17 cellular contexts compared by ENCODE assay signal in the genomic region with DNA sequence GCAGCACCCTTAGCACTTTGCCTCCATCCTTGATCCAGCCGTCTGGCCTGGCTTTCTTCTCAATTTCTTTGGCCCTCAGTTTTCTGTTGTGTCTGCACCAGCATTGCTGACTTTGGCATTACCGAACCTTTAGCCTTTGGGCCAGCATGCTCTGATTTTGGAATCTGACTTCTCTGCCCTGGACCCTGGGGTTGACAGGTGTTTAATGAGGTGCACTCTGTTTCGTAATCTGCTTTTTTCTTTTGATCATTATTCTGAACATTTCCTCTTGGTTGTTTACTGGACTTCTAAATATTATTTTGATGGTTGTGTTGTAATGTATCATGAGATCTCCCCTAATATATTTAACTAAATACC.
DNase-seq lines count a peak whose midpoint lies in the region; ATAC-seq, FAIRE-seq and TF ChIP-seq lines count a peak whose summit lies in the region.
"Had no signal": no experiment of that assay in that cellular context is flagged by ENCODE, and none has a peak within 500 bp of the region (broad histone marks: within the 10 kb centered on the region; RNA-seq: fewer than 3 reads in every experiment).

No MANE protein-coding gene starts in this region.

- H3K4me3 Mint-ChIP-seq in activated T-helper 2 cell treated with anti-CD3 and anti-CD28 coated beads, Interferon-gamma antibody, Interleukin-2, Interleukin-4, amounts not matched to agents 10 μg/mL and 5 μg/mL and 100 μg/mL, durations not matched to agents 14 hours and 24 hours and 36 hours (ENCODE audit: low read depth), result no peak overlapping the region

- TF ChIP-seq CTCF in upper lobe of left lung (IDR thresholded peaks at IDR 0.05), result no peak
- no peak for TF ChIP-seq CTCF in pancreas (IDR thresholded peaks at IDR 0.05)

- no peak overlapping the region for H3K23ac ChIP-seq in mesenchymal stem cell (ENCODE audit: low read length in 2 of 2)

- peaks cover 5% of the 10 kb centered on the region for H3K4me1 ChIP-seq in mesenchymal stem cell (ENCODE audit: control insufficient read depth, insufficient read depth, low read depth, low read length)
- H3K4me1 ChIP-seq in upper lobe of left lung, result peaks cover 12 to 22% (median 17%) of the 10 kb centered on the region in 4 donors
- peaks cover 0 to 10% (median 0%) of the 10 kb centered on the region in 3 donors for H3K4me1 ChIP-seq in pancreas
- H3K4me1 ChIP-seq: uterus had no signal

- H3K36me3 ChIP-seq in mesenchymal stem cell (ENCODE audit: control insufficient read depth in 1 of 2, insufficient read depth in 2 of 2, low read depth in 1 of 2, low read length in 2 of 2) (no peaks in the 10 kb centered on the region), upper lobe of left lung (no peaks in the 10 kb centered on the region), pancreas (no peaks in the 10 kb centered on the region)
- H3K36me3 ChIP-seq: uterus had no signal

- H2BK120ac ChIP-seq in mesenchymal stem cell (ENCODE audit: low read depth, low read length), result peak overlapping the region; percentile 8

- H3K18ac ChIP-seq in mesenchymal stem cell (ENCODE audit: low read depth in 1 of 2, low read length in 2 of 2), result no peak overlapping the region

- H3K36me3 Mint-ChIP-seq in activated naive CD4-positive, alpha-beta T cell treated with anti-CD3 and anti-CD28 coated beads, Interleukin-2, amount 50 U/mL, for 72 hours, result no peaks in the 10 kb centered on the region
- H3K36me3 Mint-ChIP-seq in activated T-helper 2 cell treated with anti-CD3 and anti-CD28 coated beads, Interferon-gamma antibody, Interleukin-2, Interleukin-4, amounts not matched to agents 10 μg/mL and 5 μg/mL and 100 μg/mL, durations not matched to agents 14 hours and 24 hours and 36 hours (ENCODE audit: low read depth), result no peaks in the 10 kb centered on the region
- H3K36me3 Mint-ChIP-seq: IgD-negative memory B cell had no signal

- H3K14ac ChIP-seq in mesenchymal stem cell (ENCODE audit: low read length in 2 of 2), result no peak overlapping the region

- peak overlapping the region; percentile 57 for H4K8ac ChIP-seq in mesenchymal stem cell (ENCODE audit: low read length)

- H3K4ac ChIP-seq in mesenchymal stem cell (ENCODE audit: low read depth in 1 of 2, low read length in 2 of 2), result no peak overlapping the region

- H2BK12ac ChIP-seq in mesenchymal stem cell (ENCODE audit: low read length in 2 of 2), result peak overlapping the region in 1 of 2 experiments; percentile 21

- no peak for FAIRE-seq in pancreas (lab: Jason Lieb, UNC)
- FAIRE-seq: G401.6 had no signal

- DNase-seq in activated naive CD4-positive, alpha-beta T cell treated with anti-CD3 and anti-CD28 coated beads, Interleukin-2, amount 50 U/mL, for 72 hours (ENCODE audit: low spot score in 2 of 2), result no peak
- DNase-seq in activated naive CD4-positive, alpha-beta T cell (lab: John Stamatoyannopoulos, UW), result no peak
- no peak for DNase-seq in activated T-helper 2 cell treated with anti-CD3 and anti-CD28 coated beads, Interferon-gamma antibody, Interleukin-2, Interleukin-4, amounts not matched to agents 10 μg/mL and 5 μg/mL and 100 μg/mL, durations not matched to agents 14 hours and 24 hours and 36 hours (ENCODE audit: low spot score)
- DNase-seq in mesenchymal stem cell, result no peak
- no peak for DNase-seq in upper lobe of left lung
- no peak for DNase-seq in pancreas
- no peak for DNase-seq in NCI-H69 (lab: John Stamatoyannopoulos, UW)
- DNase-seq: activated CD4-positive, CD25-positive, alpha-beta regulatory T cell treated with anti-CD3 and anti-CD28 coated beads, Interleukin-2, amount 50 U/mL, for 72 hours; activated T-cell treated with anti-CD3 and anti-CD28 coated beads, Interleukin-2, amount 50 U/mL, for 1 hour; central memory CD4-positive, alpha-beta T cell; foreskin fibroblast; NCI-H1092 treated with DMSO at 0.1 percent for 48 hours; NCI-H2171; uterus had no signal

- no peaks in the 10 kb centered on the region for H3K79me1 ChIP-seq in mesenchymal stem cell (replicated peaks; ENCODE audit: low read length, poor library complexity, severe bottlenecking)

- no peak overlapping the region for H4K91ac ChIP-seq in mesenchymal stem cell (ENCODE audit: low read length)

- TF ChIP-seq EP300 in upper lobe of left lung (IDR thresholded peaks at IDR 0.05), result no peak

- no peak overlapping the region for H2AFZ ChIP-seq in mesenchymal stem cell (ENCODE audit: low read depth, low read length)

- H3K9me3 Mint-ChIP-seq in activated naive CD4-positive, alpha-beta T cell treated with anti-CD3 and anti-CD28 coated beads, Interleukin-2, amount 50 U/mL, for 72 hours, result peaks cover 0 to 6% of the 10 kb centered on the region in 2 donors
- no peaks in the 10 kb centered on the region for H3K9me3 Mint-ChIP-seq in activated T-helper 2 cell treated with anti-CD3 and anti-CD28 coated beads, Interferon-gamma antibody, Interleukin-2, Interleukin-4, amounts not matched to agents 10 μg/mL and 5 μg/mL and 100 μg/mL, durations not matched to agents 14 hours and 24 hours and 36 hours
- H3K9me3 Mint-ChIP-seq: IgD-negative memory B cell had no signal

- no peak overlapping the region for H2BK15ac ChIP-seq in mesenchymal stem cell (ENCODE audit: low read depth, poor library complexity, severe bottlenecking)

- no peak overlapping the region for H2BK5ac ChIP-seq in mesenchymal stem cell (ENCODE audit: low read depth, low read length, poor library complexity, severe bottlenecking)

- no peak for ATAC-seq in activated naive CD4-positive, alpha-beta T cell treated with anti-CD3 and anti-CD28 coated beads, Interleukin-2, amount 50 U/mL, for 72 hours
- ATAC-seq in upper lobe of left lung (ENCODE audit: low FRiP score in 2 of 2), result no peak
- ATAC-seq in pancreas, result no peak
- no peak for ATAC-seq in HG03571 (IDR thresholded peaks at IDR 0.05; ENCODE audit: unreplicated experiment)

- H3K4me3 ChIP-seq in mesenchymal stem cell (ENCODE audit: insufficient read depth in 1 of 2, low read depth in 1 of 2, low read length in 2 of 2) (no peak overlapping the region), upper lobe of left lung (no peak overlapping the region), pancreas (no peak overlapping the region)
- H3K4me3 ChIP-seq: uterus had no signal

- no peaks in the 10 kb centered on the region for H3K27me3 Mint-ChIP-seq in activated T-helper 2 cell treated with anti-CD3 and anti-CD28 coated beads, Interferon-gamma antibody, Interleukin-2, Interleukin-4, amounts not matched to agents 10 μg/mL and 5 μg/mL and 100 μg/mL, durations not matched to agents 14 hours and 24 hours and 36 hours (ENCODE audit: low read depth)
- H3K27me3 Mint-ChIP-seq: IgD-negative memory B cell had no signal

- H3K4me1 Mint-ChIP-seq in activated T-helper 2 cell treated with anti-CD3 and anti-CD28 coated beads, Interferon-gamma antibody, Interleukin-2, Interleukin-4, amounts not matched to agents 10 μg/mL and 5 μg/mL and 100 μg/mL, durations not matched to agents 14 hours and 24 hours and 36 hours (ENCODE audit: low read depth), result peaks cover 40% of the 10 kb centered on the region

- H3K9ac ChIP-seq in mesenchymal stem cell (ENCODE audit: low read length), result no peak overlapping the region

- no peak for TF ChIP-seq POLR2A in upper lobe of left lung (IDR thresholded peaks at IDR 0.05)

- H3K9me3 ChIP-seq in mesenchymal stem cell (ENCODE audit: control insufficient read depth, low read length) (no peaks in the 10 kb centered on the region), upper lobe of left lung (no peaks in the 10 kb centered on the region), pancreas (no peaks in the 10 kb centered on the region)
- H3K9me3 ChIP-seq: uterus had no signal

- no peak overlapping the region for H3K4me2 ChIP-seq in mesenchymal stem cell (ENCODE audit: low read length, poor library complexity, severe bottlenecking)

- intact Hi-C loops in activated T-helper 2 cell treated with anti-CD3 and anti-CD28 coated beads, Interferon-gamma antibody, Interleukin-2, Interleukin-4, amounts not matched to agents 10 μg/mL and 5 μg/mL and 100 μg/mL, durations not matched to agents 14 hours and 24 hours and 36 hours (cut with micrococcal nuclease), result no loop called here
- intact Hi-C loops in pancreas (cut with DNase I), result no loop called here

- H3K27ac ChIP-seq in mesenchymal stem cell (ENCODE audit: low read length, poor library complexity, severe bottlenecking) (no peak overlapping the region), upper lobe of left lung (peak overlapping the region; percentile 51 to 76 (median 60)), pancreas (no peak overlapping the region)
- H3K27ac ChIP-seq: uterus had no signal

- H3K27me3 ChIP-seq in mesenchymal stem cell (ENCODE audit: control insufficient read depth in 1 of 2, insufficient read depth in 1 of 2, low read length in 2 of 2), result no peaks in the 10 kb centered on the region
- no peaks in the 10 kb centered on the region for H3K27me3 ChIP-seq in upper lobe of left lung
- no peaks in the 10 kb centered on the region for H3K27me3 ChIP-seq in pancreas
- H3K27me3 ChIP-seq: uterus had no signal

- no peak overlapping the region for H2AK5ac ChIP-seq in mesenchymal stem cell (ENCODE audit: low read length, severe bottlenecking)

- H3K27ac Mint-ChIP-seq in activated naive CD4-positive, alpha-beta T cell treated with anti-CD3 and anti-CD28 coated beads, Interleukin-2, amount 50 U/mL, for 72 hours, result peak overlapping the region; percentile 54 to 80
- H3K27ac Mint-ChIP-seq in activated T-helper 2 cell treated with anti-CD3 and anti-CD28 coated beads, Interferon-gamma antibody, Interleukin-2, Interleukin-4, amounts not matched to agents 10 μg/mL and 5 μg/mL and 100 μg/mL, durations not matched to agents 14 hours and 24 hours and 36 hours, result peak overlapping the region; percentile 78

- 93% methylated on average over 2 of the region's 3 CpGs for WGBS in mesenchymal stem cell
- 74 to 82% methylated on average over 3 of the region's 3 CpGs for WGBS in upper lobe of left lung, 2 donors
- 91% methylated on average over 3 of the region's 3 CpGs for WGBS in pancreas, 2 donors

Comparison
In these comparisons a context has a peak if more than half of its experiments do, and no peak if none do; other contexts are left out.
1. H3K27ac ChIP-seq: peak in upper lobe of left lung (4 of 4); none in mesenchymal stem cell (single experiment) and pancreas (0 of 4).